8 cellular contexts compared by ENCODE assay signal in genomic region chr14:101843665-101844064, GRCh38.
DNase-seq lines count a peak whose midpoint lies in the region; ATAC-seq, FAIRE-seq and TF ChIP-seq lines count a peak whose summit lies in the region.

No MANE protein-coding gene starts in this region.

- ATAC-seq in activated CD8-positive, alpha-beta memory T cell treated with anti-CD3 and anti-CD28 coated beads, Interleukin-2, amount 10 ng/mL, durations not matched to agents 7 days and 5 days, result peak; percentile 63
- peak; percentile 56 for ATAC-seq in HG03103 (IDR thresholded peaks at IDR 0.05; ENCODE audit: low read depth, unreplicated experiment)
- ATAC-seq in WTC11, result peak; percentile 58

- TF ChIP-seq CTCF in WTC11 (IDR thresholded peaks at IDR 0.05) (no peak), fibroblast of mammary gland (conservative IDR thresholded peaks at IDR 0.05; ENCODE audit: control insufficient read depth, insufficient read depth, low read depth, low read length) (peak; percentile 47)

- POLR2A ChIA-PET in WTC11 (lab: Charles Lee), result interaction anchor here (0.6 kb wide), 1 partner anchor 41 kb away, joined by 4 read pairs; no protein-coding TSS in a partner anchor

- H3K36me3 Mint-ChIP-seq in activated CD8-positive, alpha-beta memory T cell treated with anti-CD3 and anti-CD28 coated beads, Interleukin-2, amount 10 ng/mL, durations not matched to agents 7 days and 5 days, result peaks cover 23% of the 10 kb centered on the region
- H3K36me3 Mint-ChIP-seq in WTC11, result no peaks in the 10 kb centered on the region
- peaks cover 29% of the 10 kb centered on the region for H3K36me3 Mint-ChIP-seq in stimulated activated naive CD8-positive, alpha-beta T cell treated with anti-CD3 and anti-CD28 coated beads, Interleukin-15, Interleukin-2, amounts not matched to agents 100 ng/mL and 50 ng/mL, for 24 hours (ENCODE audit: low read depth)

- H3K4me1 Mint-ChIP-seq in activated CD8-positive, alpha-beta memory T cell treated with anti-CD3 and anti-CD28 coated beads, Interleukin-2, amount 10 ng/mL, durations not matched to agents 7 days and 5 days, result peaks cover 81% of the 10 kb centered on the region
- H3K4me1 Mint-ChIP-seq in WTC11, result peaks cover 33% of the 10 kb centered on the region
- H3K4me1 Mint-ChIP-seq in stimulated activated naive CD8-positive, alpha-beta T cell treated with anti-CD3 and anti-CD28 coated beads, Interleukin-15, Interleukin-2, amounts not matched to agents 100 ng/mL and 50 ng/mL, for 24 hours (ENCODE audit: low read depth), result peaks cover 89% of the 10 kb centered on the region

- H3K4me3 Mint-ChIP-seq in activated CD8-positive, alpha-beta memory T cell treated with anti-CD3 and anti-CD28 coated beads, Interleukin-2, amount 10 ng/mL, durations not matched to agents 7 days and 5 days, result no peak overlapping the region
- no peak overlapping the region for H3K4me3 Mint-ChIP-seq in WTC11
- H3K4me3 Mint-ChIP-seq in stimulated activated naive CD8-positive, alpha-beta T cell treated with anti-CD3 and anti-CD28 coated beads, Interleukin-15, Interleukin-2, amounts not matched to agents 100 ng/mL and 50 ng/mL, for 24 hours, result no peak overlapping the region

- CTCF ChIA-PET in activated CD8-positive, alpha-beta memory T cell treated with anti-CD3 and anti-CD28 coated beads, Interleukin-2, amount 10 ng/mL, durations not matched to agents 7 days and 5 days (lab: Charles Lee), result interaction anchor here (0.6 to 8.0 kb wide), 9 partner anchors 8 to 83 kb away, joined by 3 to 60 read pairs (median 4); no protein-coding TSS in a partner anchor
- CTCF ChIA-PET in WTC11 (lab: Charles Lee), result interaction anchor here (0.5 to 2.4 kb wide), 4 partner anchors 73 to 1028 kb away, joined by 3 to 14 read pairs (median 3); no protein-coding TSS in a partner anchor

- H3K4me3 ChIP-seq in fibroblast of mammary gland (ENCODE audit: control insufficient read depth, low read depth, low read length), result no peak overlapping the region

- H3K27me3 Mint-ChIP-seq in activated CD8-positive, alpha-beta memory T cell treated with anti-CD3 and anti-CD28 coated beads, Interleukin-2, amount 10 ng/mL, durations not matched to agents 7 days and 5 days, result no peaks in the 10 kb centered on the region
- H3K27me3 Mint-ChIP-seq in WTC11 (ENCODE audit: low read depth), result no peaks in the 10 kb centered on the region
- H3K27me3 Mint-ChIP-seq in stimulated activated naive CD8-positive, alpha-beta T cell treated with anti-CD3 and anti-CD28 coated beads, Interleukin-15, Interleukin-2, amounts not matched to agents 100 ng/mL and 50 ng/mL, for 24 hours, result no peaks in the 10 kb centered on the region

- H3K27ac Mint-ChIP-seq in activated CD8-positive, alpha-beta memory T cell treated with anti-CD3 and anti-CD28 coated beads, Interleukin-2, amount 10 ng/mL, durations not matched to agents 7 days and 5 days, result peak overlapping the region; percentile 67
- 0 out of 2 replicates have a peak overlapping the region, but pooled peaks have one; percentile 10 for H3K27ac Mint-ChIP-seq in WTC11
- H3K27ac Mint-ChIP-seq in stimulated activated naive CD8-positive, alpha-beta T cell treated with anti-CD3 and anti-CD28 coated beads, Interleukin-15, Interleukin-2, amounts not matched to agents 100 ng/mL and 50 ng/mL, for 24 hours, result peak overlapping the region; percentile 78

- FAIRE-seq in RCC 7860 (lab: Jason Lieb, UNC), result no peak

- no peaks in the 10 kb centered on the region for H3K9me3 Mint-ChIP-seq in activated CD8-positive, alpha-beta memory T cell treated with anti-CD3 and anti-CD28 coated beads, Interleukin-2, amount 10 ng/mL, durations not matched to agents 7 days and 5 days (ENCODE audit: low read depth)
- H3K9me3 Mint-ChIP-seq in WTC11, result no peaks in the 10 kb centered on the region
- H3K9me3 Mint-ChIP-seq in stimulated activated naive CD8-positive, alpha-beta T cell treated with anti-CD3 and anti-CD28 coated beads, Interleukin-15, Interleukin-2, amounts not matched to agents 100 ng/mL and 50 ng/mL, for 24 hours, result no peaks in the 10 kb centered on the region

- DNase-seq in activated CD8-positive, alpha-beta memory T cell treated with anti-CD3 and anti-CD28 coated beads, Interleukin-2, amount 10 ng/mL, durations not matched to agents 7 days and 5 days, result peak; percentile 74
- no peak for DNase-seq in activated CD8-positive, alpha-beta memory T cell treated with anti-CD3 and anti-CD28 coated beads, Interleukin-2, amount 50 U/mL, for 48 hours
- DNase-seq in WTC11 (ENCODE audit: low spot score) (no peak), fibroblast of mammary gland (ENCODE audit: low read depth) (peak; percentile 21), retina (no peak), RCC 7860 (ENCODE audit: low spot score) (no peak)

TF ChIP-seq in WTC11, 78 proteins besides CTCF, POLR2A, EP300 and RAD21 (continues in another document):
- TF ChIP-seq TP53 (CRISPR knock-in tag; IDR thresholded peaks at IDR 0.05) (no peak), STAT6 (CRISPR knock-in tag; conservative IDR thresholded peaks at IDR 0.05; ENCODE audit: low read depth) (no peak), NR1H2 (CRISPR knock-in tag; IDR thresholded peaks at IDR 0.05) (no peak), MAX (CRISPR knock-in tag; IDR thresholded peaks at IDR 0.05) (no peak), ZNF396 (CRISPR knock-in tag; IDR thresholded peaks at IDR 0.05; ENCODE audit: borderline replicate concordance) (no peak), ZNF281 (CRISPR knock-in tag; IDR thresholded peaks at IDR 0.05) (no peak), ZBTB43 (CRISPR knock-in tag; IDR thresholded peaks at IDR 0.05) (no peak), MXD4 (CRISPR knock-in tag; IDR thresholded peaks at IDR 0.05; ENCODE audit: borderline replicate concordance) (no peak), ELF4 (CRISPR knock-in tag; IDR thresholded peaks at IDR 0.05; ENCODE audit: low read depth) (no peak), ZBTB21 (CRISPR knock-in tag; IDR thresholded peaks at IDR 0.05; ENCODE audit: borderline replicate concordance) (no peak), ZNF423 (CRISPR knock-in tag; IDR thresholded peaks at IDR 0.05) (no peak)

Comparison
In these comparisons a context has a peak if more than half of its experiments do, and no peak if none do; other contexts are left out.
1. DNase-seq: peak in activated CD8-positive, alpha-beta memory T cell treated with anti-CD3 and anti-CD28 coated beads, Interleukin-2, amount 10 ng/mL, durations not matched to agents 7 days and 5 days (single experiment) and fibroblast of mammary gland (single experiment); none in activated CD8-positive, alpha-beta memory T cell treated with anti-CD3 and anti-CD28 coated beads, Interleukin-2, amount 50 U/mL, for 48 hours (single experiment), WTC11 (single experiment), retina (single experiment) and RCC 7860 (single experiment).
2. H3K27ac Mint-ChIP-seq: peak in every context shown above with its lines; median percentile 78 in stimulated activated naive CD8-positive, alpha-beta T cell treated with anti-CD3 and anti-CD28 coated beads, Interleukin-15, Interleukin-2, amounts not matched to agents 100 ng/mL and 50 ng/mL, for 24 hours; 67 in activated CD8-positive, alpha-beta memory T cell treated with anti-CD3 and anti-CD28 coated beads, Interleukin-2, amount 10 ng/mL, durations not matched to agents 7 days and 5 days; 10 in WTC11.
3. Peak in every context shown above with its lines, with median percentiles within 50 percentile points of each other: ATAC-seq.